18 cellular contexts compared by ENCODE assay signal in the genomic region with DNA sequence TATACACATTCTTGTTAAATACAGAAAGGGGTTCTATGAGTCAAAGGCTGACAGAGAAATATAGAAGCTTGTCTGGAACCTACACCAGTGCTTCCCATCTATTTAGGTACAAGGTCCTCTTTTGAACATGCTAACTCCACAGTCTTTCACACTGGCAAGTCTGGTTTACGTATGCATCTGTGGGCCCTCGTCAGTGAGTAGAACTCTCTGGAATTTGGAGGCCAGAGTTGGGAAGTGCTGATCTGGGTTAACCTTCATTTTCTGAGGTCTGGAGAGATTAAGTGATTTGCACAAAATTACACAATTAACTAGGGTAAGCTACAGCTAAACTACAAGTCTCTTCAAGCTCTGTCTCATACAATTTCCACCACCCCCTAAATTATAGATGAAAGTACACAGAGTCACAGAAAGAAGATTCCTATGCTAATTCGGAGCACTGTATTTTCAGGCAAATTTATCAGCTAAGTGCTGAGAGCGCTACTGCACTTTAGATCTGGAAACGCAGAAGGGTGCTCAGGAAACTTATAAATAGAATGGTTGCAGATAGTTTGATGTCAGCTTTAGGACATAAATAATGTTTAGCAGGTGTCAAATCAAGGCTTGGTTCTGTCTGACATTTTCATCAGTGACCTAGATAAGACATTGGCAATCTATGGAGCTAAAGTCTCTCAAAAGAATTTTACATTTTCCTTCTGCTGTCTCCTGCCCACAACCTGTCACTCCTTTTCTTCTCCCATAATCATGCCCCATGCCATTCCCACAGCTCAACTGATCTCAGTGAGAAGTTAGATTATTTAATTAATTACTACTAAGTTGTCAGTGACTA. TPM values are rescaled to one million over a fixed set of nuclear protein-coding genes. Genes with fewer than 3 reads are reported as not detected.
DNase-seq lines count a peak whose midpoint lies in the region; FAIRE-seq and TF ChIP-seq lines count a peak whose summit lies in the region.
"Had no signal": no experiment of that assay in that cellular context is flagged by ENCODE, and none has a peak within 500 bp of the region (broad histone marks: within the 10 kb centered on the region; RNA-seq: fewer than 3 reads in every experiment).

No MANE protein-coding gene starts in this region.

- H3K9ac ChIP-seq in H1 (replicated peaks in 1 of 4; ENCODE audit: extremely low read depth in 1 of 4, low read depth in 3 of 4, low read length in 3 of 4) = no peak overlapping the region
- H3K9ac ChIP-seq in smooth muscle cell (ENCODE audit: low read depth) = peak overlapping the region; percentile 13

- H2BK15ac ChIP-seq in H1 (ENCODE audit: low read length) = no peak overlapping the region

- H3K79me2 ChIP-seq in H1 (ENCODE audit: control insufficient read depth in 1 of 2, insufficient read depth in 2 of 2, low read length in 2 of 2) (no peaks in the 10 kb centered on the region), hepatocyte (no peaks in the 10 kb centered on the region), smooth muscle cell (ENCODE audit: low read depth) (no peaks in the 10 kb centered on the region)

- H3K4me2 ChIP-seq in H1 (ENCODE audit: insufficient read depth in 1 of 2, low read depth in 2 of 2, low read length in 2 of 2) (no peak overlapping the region), hepatocyte (peak overlapping the region; percentile 3), smooth muscle cell (peak overlapping the region; percentile 72)

- peak; percentile 59 for DNase-seq in LHCN-M2 (ENCODE audit: low read depth)
- DNase-seq in H1 (ENCODE audit: low read depth in 1 of 2, low spot score in 2 of 2) = no peak
- DNase-seq in hepatocyte (ENCODE audit: low spot score) = peak; percentile 52
- DNase-seq in smooth muscle cell (lab: John Stamatoyannopoulos, UW; ENCODE audit: unreplicated experiment) = no peak
- DNase-seq in amniotic stem cell (lab: John Stamatoyannopoulos, UW) = no peak
- DNase-seq in NCI-H1105 treated with DMSO at 0.1 percent for 48 hours (lab: John Stamatoyannopoulos, UW) = no peak
- no peak for DNase-seq in RPMI8226
- DNase-seq in H4 (ENCODE audit: low spot score) = no peak
- DNase-seq: activated naive CD4-positive, alpha-beta T cell treated with Interleukin-2 at 50 U/mL for 16 hours; cerebellar nuclear complex; DND-41; erythroblast; NCI-H1105; stimulated activated CD4-positive, alpha-beta T cell treated with anti-CD3 and anti-CD28 coated beads, Interleukin-1b, Interleukin-23, amount 100 ng/mL, for 48 hours; stimulated activated CD8-positive, alpha-beta memory T cell treated with anti-CD3 and anti-CD28 coated beads, Interleukin-4, amount 100 ng/mL, for 48 hours; WERI-Rb-1 had no signal

- H2AK5ac ChIP-seq in H1 (ENCODE audit: low read depth, low read length) = no peak overlapping the region

- no peaks in the 10 kb centered on the region for H3K9me3 ChIP-seq in H1 (ENCODE audit: insufficient read depth in 2 of 2, low read depth in 1 of 2, low read length in 1 of 2)
- H3K9me3 ChIP-seq in hepatocyte (ENCODE audit: low read depth) = no peaks in the 10 kb centered on the region
- no peaks in the 10 kb centered on the region for H3K9me3 ChIP-seq in smooth muscle cell (replicated peaks; ENCODE audit: low read depth)
- H3K9me3 ChIP-seq: tibial nerve had no signal

- no peak overlapping the region for H2BK12ac ChIP-seq in H1 (ENCODE audit: low read depth, low read length)

- no peaks in the 10 kb centered on the region for H3K79me1 ChIP-seq in H1 (ENCODE audit: low read depth, low read length)

- H3K23ac ChIP-seq in H1 (ENCODE audit: insufficient read length) = no peak overlapping the region

- H3K9me2 ChIP-seq in hepatocyte (replicated peaks; ENCODE audit: insufficient read depth) = no peaks in the 10 kb centered on the region

- H3K4ac ChIP-seq in H1 (replicated peaks; ENCODE audit: insufficient read length, low read depth, low read length) = no peak overlapping the region

- TF ChIP-seq EP300 in H1 (IDR thresholded peaks at IDR 0.05; ENCODE audit: borderline replicate concordance in 1 of 2, low read depth in 2 of 2, low read length in 2 of 2) = no peak

- TF ChIP-seq POLR2A in H1 (IDR thresholded peaks at IDR 0.05; ENCODE audit: control extremely low read depth in 1 of 2, low read depth in 2 of 2, low read length in 2 of 2) = no peak

- no peaks in the 10 kb centered on the region for H3K23me2 ChIP-seq in H1 (ENCODE audit: low read depth, low read length)

- no peak overlapping the region for H3K18ac ChIP-seq in H1 (ENCODE audit: extremely low read depth, low read length)

- no peak for FAIRE-seq in H1 (lab: Jason Lieb, UNC)
- FAIRE-seq: GM12891 had no signal

- TF ChIP-seq CTCF in H1 (IDR thresholded peaks at IDR 0.05; ENCODE audit: control extremely low read depth in 1 of 3, insufficient read depth in 1 of 3, low read depth in 1 of 3, low read length in 3 of 3) (no peak), hepatocyte (IDR thresholded peaks at IDR 0.05; ENCODE audit: poor library complexity) (no peak), smooth muscle cell (IDR thresholded peaks at IDR 0.05; ENCODE audit: borderline replicate concordance, insufficient read depth, poor library complexity, severe bottlenecking) (no peak)

- no peak overlapping the region for H4K91ac ChIP-seq in H1 (replicated peaks; ENCODE audit: insufficient read length, low read length)

- peaks cover 21% of the 10 kb centered on the region for H3F3A ChIP-seq in smooth muscle cell (ENCODE audit: low read depth)

- H3K4me3 ChIP-seq in H1 (ENCODE audit: extremely low read depth in 1 of 4, insufficient read depth in 2 of 4, low read depth in 3 of 4, low read length in 4 of 4) (no peak overlapping the region), hepatocyte (no peak overlapping the region), smooth muscle cell (no peak overlapping the region)
- H3K4me3 ChIP-seq: tibial nerve had no signal

- H3K27ac ChIP-seq in H1 (ENCODE audit: low read depth, low read length) (no peak overlapping the region), hepatocyte (peak overlapping the region; percentile 39), smooth muscle cell (ENCODE audit: low read depth) (peak overlapping the region; percentile 81)
- H3K27ac ChIP-seq: WERI-Rb-1 had no signal

- H3K27me3 ChIP-seq in H1 (replicated peaks in 1 of 4; ENCODE audit: control insufficient read depth in 3 of 4, extremely low read depth in 1 of 4, insufficient read depth in 3 of 4, low read length in 3 of 4) = peaks cover 0 to 1% (median 0%) of the 10 kb centered on the region in 4 experiments; a peak in 1 of 7 replicates
- H3K27me3 ChIP-seq in hepatocyte = no peaks in the 10 kb centered on the region
- no peaks in the 10 kb centered on the region for H3K27me3 ChIP-seq in smooth muscle cell (ENCODE audit: low read depth)
- H3K27me3 ChIP-seq: tibial nerve had no signal

- no peak overlapping the region for H3K56ac ChIP-seq in H1 (replicated peaks; ENCODE audit: insufficient read length, low read depth, low read length)

- H2AFZ ChIP-seq in H1 (ENCODE audit: low read length) (0 out of 2 replicates have a peak overlapping the region, but pooled peaks have one; percentile 15), hepatocyte (no peak overlapping the region), smooth muscle cell (ENCODE audit: low read depth) (no peak overlapping the region)

- H3K4me1 ChIP-seq in H1 (replicated peaks in 1 of 4; ENCODE audit: control insufficient read depth in 3 of 4, insufficient read depth in 4 of 4, low read length in 3 of 4) (peaks cover 0 to 7% (median 4%) of the 10 kb centered on the region in 4 experiments; a peak in 3 of 7 replicates), hepatocyte (ENCODE audit: insufficient read depth) (peaks cover 18% of the 10 kb centered on the region), smooth muscle cell (ENCODE audit: low read depth) (peaks cover 20% of the 10 kb centered on the region)

- CTCF ChIA-PET in H1 (lab: Charles Lee; ENCODE audit: partially characterized antibody) = interaction anchor here (0.9 to 2.5 kb wide), 18 partner anchors 9 to 243 kb away, joined by 3 to 11 read pairs (median 4); no protein-coding TSS in a partner anchor

- H4K20me1 ChIP-seq in H1 (replicated peaks in 1 of 2; ENCODE audit: control insufficient read depth in 1 of 2, insufficient read depth in 2 of 2, low read length in 2 of 2) (no peaks in the 10 kb centered on the region), hepatocyte (ENCODE audit: insufficient read depth, poor library complexity, severe bottlenecking) (no peaks in the 10 kb centered on the region), smooth muscle cell (ENCODE audit: low read depth) (no peaks in the 10 kb centered on the region)

- H2BK120ac ChIP-seq in H1 (replicated peaks; ENCODE audit: low read depth, low read length) = no peak overlapping the region

- H3K36me3 ChIP-seq in H1 (ENCODE audit: control insufficient read depth in 2 of 4, insufficient read depth in 4 of 4, low read length in 3 of 4) (no peaks in the 10 kb centered on the region), hepatocyte (replicated peaks; ENCODE audit: insufficient read depth, low read depth) (no peaks in the 10 kb centered on the region), smooth muscle cell (ENCODE audit: low read depth) (no peaks in the 10 kb centered on the region)
- H3K36me3 ChIP-seq: tibial nerve, WERI-Rb-1 had no signal

- H4K8ac ChIP-seq in H1 (ENCODE audit: extremely low read depth, insufficient read depth, low read length) = no peak overlapping the region

- no peak overlapping the region for H2BK5ac ChIP-seq in H1 (ENCODE audit: low read depth, low read length)

- H3K14ac ChIP-seq in H1 (ENCODE audit: insufficient read length) = no peak overlapping the region

- POLR2A ChIA-PET in H1 (lab: Charles Lee; ENCODE audit: partially characterized antibody) = no interaction called here

- no peak overlapping the region for H4K5ac ChIP-seq in H1 (ENCODE audit: insufficient read length, low read depth, low read length)

- TF ChIP-seq RAD21 in H1 (IDR thresholded peaks at IDR 0.05 in 1 of 2, conservative IDR thresholded peaks at IDR 0.05 in 1 of 2; ENCODE audit: low read depth in 2 of 2, low read length in 2 of 2) = no peak

- H2BK20ac ChIP-seq in H1 (ENCODE audit: low read length) = no peak overlapping the region

- 68% methylated on average over 5 of the region's 5 CpGs; no CpG with 5 or more reads in 1 of the 2 experiments for WGBS in H1 (ENCODE audit: extremely low coverage in 1 of 2, insufficient coverage in 1 of 2, insufficient read length in 1 of 2, insufficient replicate concordance in 2 of 2, low coverage in 1 of 2, low lambda C conversion rate in 2 of 2, missing lambda C conversion rate in 1 of 2), 2 experiments
- WGBS in hepatocyte (ENCODE audit: low lambda C conversion rate, missing lambda C conversion rate) = 62% methylated on average over 5 of the region's 5 CpGs
- 7% methylated on average over 5 of the region's 5 CpGs for WGBS in smooth muscle cell (ENCODE audit: low lambda C conversion rate)

RNA-seq across cellular contexts. Expression of gene PDLIM5, which starts 43.0 kb away (rescaled TPM):
- total RNA-seq in LHCN-M2 (2014; rRNA removed) = 63.6 and 73.1 TPM in 2 replicates
- polyA plus RNA-seq in LHCN-M2 (2012) = 40.1 TPM
- total RNA-seq in H1 (2021; fragmentation: NEBNext Ultra II Directional; extraction: Animal tissue kit (Norgen Biotek cat#: 25700)) = 58.9 and 62.1 TPM in 2 replicates
- 28.6 and 37.3 TPM in 2 replicates for polyA plus RNA-seq in H1 (2011; rRNA removed)
- 35.2 TPM for polyA plus RNA-seq in H1 (2011; cell fraction: cytosol; rRNA removed)
- polyA plus RNA-seq in H1 (2011; cell fraction: nucleus; rRNA removed) = 40.5 TPM
- polyA plus RNA-seq in H1 (2012, experiment 1 of 2) = 29.1 to 37.0 TPM (median 31.3 TPM) in 4 replicates
- polyA plus RNA-seq in H1 (2012, experiment 2 of 2) = 6.7 TPM
- 27.9 TPM for polyA plus RNA-seq in H1 (2013, experiment 1 of 2)
- 27.3 TPM for polyA plus RNA-seq in H1 (2013, experiment 2 of 2)
- polyA minus RNA-seq in H1 (2011; rRNA and poly(A)+ RNA removed) = 178 and 216 TPM in 2 replicates
- 35.4 TPM for polyA minus RNA-seq in H1 (2011; cell fraction: cytosol; rRNA and poly(A)+ RNA removed)
- 155 TPM for polyA minus RNA-seq in H1 (2011; cell fraction: nucleus; rRNA and poly(A)+ RNA removed)
- 121 and 122 TPM in 2 replicates for total RNA-seq in hepatocyte
- polyA plus RNA-seq in hepatocyte = 88.7 and 97.1 TPM in 2 replicates
- total RNA-seq in smooth muscle cell = 150 and 182 TPM in 2 replicates
- 129 and 144 TPM in 2 replicates for polyA plus RNA-seq in smooth muscle cell
- total RNA-seq in H4 (2014; rRNA removed; shearing (Covaris generic)) = 21.1 and 34.7 TPM in 2 replicates

Comparison
In these comparisons a context has a peak if more than half of its experiments do, and no peak if none do; other contexts are left out.
1. DNase-seq: peak in LHCN-M2 (single experiment) and hepatocyte (single experiment); none in H1 (0 of 2), smooth muscle cell (single experiment), amniotic stem cell (single experiment), NCI-H1105 treated with DMSO at 0.1 percent for 48 hours (single experiment), RPMI8226 (single experiment) and H4 (single experiment).
2. H3K4me2 ChIP-seq: peak in hepatocyte (single experiment) and smooth muscle cell (single experiment); none in H1 (0 of 2).